ENCODE assay signal across 1 cellular context in genomic region chr6:149975400-149975799, GRCh38.
TF ChIP-seq lines count a peak whose summit lies in the region.

No MANE protein-coding gene starts in this region.

TF ChIP-seq in K562, 482 proteins besides CTCF, POLR2A, EP300 and RAD21 (continued from another document):
- TF ChIP-seq ZBTB26 (CRISPR knock-in tag; IDR thresholded peaks at IDR 0.05) (0 out of 2 replicates have a peak, but pooled peaks have one; percentile 23), BRD9 (IDR thresholded peaks at IDR 0.05; ENCODE audit: low read depth, partially characterized antibody) (no peak), OTX1 (CRISPR knock-in tag; IDR thresholded peaks at IDR 0.05) (peak; percentile 74; the same call in 1 of the 2 replicates), MLLT1 (IDR thresholded peaks at IDR 0.05) (0 out of 4 replicates have a peak, but pooled peaks of 1 of the 2 experiments have one; percentile 47), ZNF778 (CRISPR knock-in tag; IDR thresholded peaks at IDR 0.05) (no peak), MNT (conservative IDR thresholded peaks at IDR 0.05) (no peak), ZZZ3 (IDR thresholded peaks at IDR 0.05) (no peak), RFX1 (IDR thresholded peaks at IDR 0.05) (no peak), SREBF2 (CRISPR knock-in tag; IDR thresholded peaks at IDR 0.05) (no peak), ZBTB43 (CRISPR knock-in tag; IDR thresholded peaks at IDR 0.05) (no peak), HCFC1 (IDR thresholded peaks at IDR 0.05; ENCODE audit: low read depth, low read length) (no peak), THRAP3 (IDR thresholded peaks at IDR 0.05; ENCODE audit: borderline replicate concordance) (0 out of 2 replicates have a peak, but pooled peaks have one; percentile 39), ARID2 (IDR thresholded peaks at IDR 0.05) (no peak; the same call in 1 of the 2 replicates), ARHGAP35 (IDR thresholded peaks at IDR 0.05; ENCODE audit: partially characterized antibody) (peak; percentile 47), HDAC2 (IDR thresholded peaks at IDR 0.05) (no peak), CBFA2T3 (IDR thresholded peaks at IDR 0.05) (0 out of 2 replicates have a peak, but pooled peaks have one; percentile 8), SMARCA5 (IDR thresholded peaks at IDR 0.05) (0 out of 2 replicates have a peak, but pooled peaks have one; percentile 19)
TF ChIP-seq in K562: peak in this region for 18.
